ENCODE assay signal across 25 cellular contexts in the genomic region with DNA sequence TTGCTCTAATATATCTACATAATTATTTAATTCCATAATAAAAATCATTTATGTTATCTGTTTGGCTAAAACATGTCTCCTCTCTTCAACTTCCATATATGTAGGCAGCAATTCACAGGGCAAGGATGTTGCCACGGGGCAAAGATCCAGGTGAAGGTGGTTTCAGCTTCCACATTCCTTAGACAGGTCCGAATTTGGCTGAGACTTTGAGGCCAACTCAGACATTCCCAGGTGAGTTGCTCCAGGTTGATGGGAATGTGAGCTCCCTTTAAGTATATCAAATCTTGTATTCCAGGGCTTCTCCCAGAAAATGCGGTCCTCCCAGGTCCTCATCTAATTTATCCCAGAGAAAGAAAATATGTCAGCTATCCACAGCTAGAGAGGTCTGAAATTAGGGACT. TPM values are rescaled to one million over a fixed set of nuclear protein-coding genes. Genes with fewer than 3 reads are reported as not detected.
"Had no signal": no experiment of that assay in that cellular context is flagged by ENCODE, and none has a peak within 500 bp of the region (broad histone marks: within the 10 kb centered on the region; RNA-seq: fewer than 3 reads in every experiment).

No MANE protein-coding gene starts in this region.

- H3K27me3 Mint-ChIP-seq: activated CD4-positive, alpha-beta memory T cell treated with anti-CD3 and anti-CD28 coated beads for 36 hours; activated CD4-positive, alpha-beta T cell treated with anti-CD3 and anti-CD28 coated beads, Interleukin-2, amount 10 ng/mL, durations not matched to agents 24 days and 14 days; activated naive CD4-positive, alpha-beta T cell treated with anti-CD3 and anti-CD28 coated beads, Interleukin-2, amount 50 U/mL, for 24 hours had no signal

- H3K4me3 Mint-ChIP-seq: activated CD4-positive, alpha-beta memory T cell treated with anti-CD3 and anti-CD28 coated beads for 36 hours; activated CD4-positive, alpha-beta T cell treated with anti-CD3 and anti-CD28 coated beads, Interleukin-2, amount 10 ng/mL, durations not matched to agents 24 days and 14 days; activated naive CD4-positive, alpha-beta T cell treated with anti-CD3 and anti-CD28 coated beads, Interleukin-2, amount 50 U/mL, for 24 hours; T-helper 1 cell treated with Interleukin-12 subunit alpha and Interleukin-12 subunit beta and Interleukin-4 antibody, amounts not matched to agents 30 μg/mL and 1 μg/mL, for 36 hours; WTC11 had no signal

- H3K27ac ChIP-seq: RWPE1, SJSA1 had no signal

- ATAC-seq: K562, Panc1, SK-N-SH treated with all-trans-retinoic acid at 6 μM for 48 hours, WTC11 had no signal

- H3K27ac Mint-ChIP-seq: activated CD4-positive, alpha-beta memory T cell treated with anti-CD3 and anti-CD28 coated beads for 36 hours; activated CD4-positive, alpha-beta T cell treated with anti-CD3 and anti-CD28 coated beads, Interleukin-2, amount 10 ng/mL, durations not matched to agents 24 days and 14 days; activated naive CD4-positive, alpha-beta T cell treated with anti-CD3 and anti-CD28 coated beads, Interleukin-2, amount 50 U/mL, for 24 hours; T-helper 1 cell treated with Interleukin-12 subunit alpha and Interleukin-12 subunit beta and Interleukin-4 antibody, amounts not matched to agents 30 μg/mL and 1 μg/mL, for 36 hours had no signal

- H3K9me3 Mint-ChIP-seq: activated naive CD4-positive, alpha-beta T cell treated with anti-CD3 and anti-CD28 coated beads, Interleukin-2, amount 50 U/mL, for 24 hours had no signal

- H3K36me3 Mint-ChIP-seq: activated CD4-positive, alpha-beta memory T cell treated with anti-CD3 and anti-CD28 coated beads for 36 hours; WTC11 had no signal

- H3K4me3 ChIP-seq: K562, SJSA1 had no signal

- H3K4me1 ChIP-seq: SJSA1 had no signal

- H3K9me3 ChIP-seq: SJSA1 had no signal

- DNase-seq: activated CD4-positive, alpha-beta memory T cell treated with anti-CD3 and anti-CD28 coated beads for 36 hours; activated CD4-positive, alpha-beta T cell treated with anti-CD3 and anti-CD28 coated beads for 1 hour; activated CD8-positive, alpha-beta memory T cell treated with anti-CD3 and anti-CD28 coated beads, Interleukin-2, amount 50 U/mL, for 48 hours; activated T-cell treated with anti-CD3 and anti-CD28 coated beads, Interleukin-2, amount 50 U/mL, for 1 hour; aorta; Karpas-422; NCI-H1105 treated with DMSO at 0.1 percent for 48 hours; NCI-H1436 treated with DMSO at 0.1 percent for 48 hours; NCI-H187; NCI-H2081; NCI-H510A treated with DMSO at 0.1 percent for 48 hours; NCI-H69; NK-92 treated with Interleukin-12 subunit alpha and Interleukin-12 subunit beta, amount 100 ng/mL, for 24 hours; OCI-M1; SHP77; T-helper 9 cell had no signal

- H3K36me3 ChIP-seq: SJSA1 had no signal

RNA-seq across cellular contexts. Expression of a gene that starts 15.1 kb away (rescaled TPM):
- total RNA-seq: K562 had no signal
- polyA plus RNA-seq: K562 had no signal
